Comparison of ENCODE assay signal across 17 cellular contexts in genomic region chr2:37000988-37001556, GRCh38. TPM values are rescaled to one million over a fixed set of nuclear protein-coding genes. Genes with fewer than 3 reads are reported as not detected.
DNase-seq lines count a peak whose midpoint lies in the region; ATAC-seq, FAIRE-seq and TF ChIP-seq lines count a peak whose summit lies in the region.
"Had no signal": no experiment of that assay in that cellular context is flagged by ENCODE, and none has a peak within 500 bp of the region (broad histone marks: within the 10 kb centered on the region; RNA-seq: fewer than 3 reads in every experiment).

No MANE protein-coding gene starts in this region.

- ATAC-seq in PC-3 (peak; percentile 57), memory B cell (ENCODE audit: low read depth) (no peak)
- ATAC-seq in activated T-helper 17 cell treated with anti-CD3 and anti-CD28 coated beads, Interleukin-2, amount 50 U/mL, for 72 hours (replicated peaks) = no peak

- H3K27ac ChIP-seq in PC-3 (ENCODE audit: low read length) (peak overlapping the region; percentile 49), endothelial cell of umbilical vein (ENCODE audit: insufficient read depth, low read depth, low read length) (no peak overlapping the region)
- H3K27ac ChIP-seq: BLaER1 had no signal

- H3K4me1 ChIP-seq in PC-3 (ENCODE audit: insufficient read depth, low read length) (peaks cover 15% of the 10 kb centered on the region), endothelial cell of umbilical vein (ENCODE audit: control insufficient read depth, extremely low read depth, insufficient read depth, low read length) (peaks cover 10% of the 10 kb centered on the region), Caco-2 (no peaks in the 10 kb centered on the region)
- H3K4me1 ChIP-seq: BLaER1 had no signal

- no peaks in the 10 kb centered on the region for H3K9me1 ChIP-seq in endothelial cell of umbilical vein (replicated peaks; ENCODE audit: control insufficient read depth, extremely low read depth, insufficient read depth, low read length)

- H3F3A ChIP-seq in PC-3 (ENCODE audit: low read length, unreplicated experiment) = no peaks in the 10 kb centered on the region

- H3K4me3 ChIP-seq in PC-3 (ENCODE audit: low read length) = no peak overlapping the region
- no peak overlapping the region for H3K4me3 ChIP-seq in endothelial cell of umbilical vein (replicated peaks in 1 of 3; ENCODE audit: insufficient read depth in 1 of 3, low read depth in 1 of 3, low read length in 3 of 3)
- H3K4me3 ChIP-seq in Caco-2 (ENCODE audit: low read depth, low read length) = no peak overlapping the region
- H3K4me3 ChIP-seq: A549, BLaER1 had no signal

- no peak overlapping the region for H3K9ac ChIP-seq in PC-3 (ENCODE audit: low read length)
- H3K9ac ChIP-seq in endothelial cell of umbilical vein (replicated peaks; ENCODE audit: extremely low read depth, insufficient read depth, low read length) = no peak overlapping the region
- H3K9ac ChIP-seq: BLaER1 had no signal

- intact Hi-C loops in Calu3 (cut with micrococcal nuclease; ENCODE audit: unreplicated experiment) (loop anchor here (10.0 kb wide), 1 partner anchor 86 kb away; no protein-coding TSS in a partner anchor), PC-3 (cut with micrococcal nuclease) (no loop called here), endothelial cell of umbilical vein (cut with micrococcal nuclease) (no loop called here), Caco-2 (cut with micrococcal nuclease; ENCODE audit: unreplicated experiment) (loop anchor here (10.0 kb wide), 1 partner anchor 126 kb away; no protein-coding TSS in a partner anchor)

- dilution Hi-C loops in endothelial cell of umbilical vein (cut with MboI; ENCODE audit: extremely low pct_ligation_motif_present, low sequenced_read_pairs) = no loop called here

- TF ChIP-seq POLR2A in endothelial cell of umbilical vein (IDR thresholded peaks at IDR 0.05; ENCODE audit: low read depth, low read length) = no peak

- H3K4me3 Mint-ChIP-seq in Calu3 (ENCODE audit: low read depth, unreplicated experiment) (no peak overlapping the region), memory B cell (no peak overlapping the region), Caco-2 (ENCODE audit: unreplicated experiment) (no peak overlapping the region)
- no peak overlapping the region for H3K4me3 Mint-ChIP-seq in activated T-helper 17 cell treated with anti-CD3 and anti-CD28 coated beads, Interleukin-2, amount 50 U/mL, for 72 hours
- H3K4me3 Mint-ChIP-seq: CD4-positive, alpha-beta memory T cell; H9 had no signal

- H3K27me3 Mint-ChIP-seq in Calu3 (ENCODE audit: unreplicated experiment) = no peaks in the 10 kb centered on the region
- H3K27me3 Mint-ChIP-seq in memory B cell = no peaks in the 10 kb centered on the region
- no peaks in the 10 kb centered on the region for H3K27me3 Mint-ChIP-seq in activated T-helper 17 cell treated with anti-CD3 and anti-CD28 coated beads, Interleukin-2, amount 50 U/mL, for 72 hours
- H3K27me3 Mint-ChIP-seq in Caco-2 (ENCODE audit: insufficient read depth, unreplicated experiment) = no peaks in the 10 kb centered on the region
- H3K27me3 Mint-ChIP-seq: CD4-positive, alpha-beta memory T cell had no signal

- no peaks in the 10 kb centered on the region for H3K27me3 ChIP-seq in PC-3 (ENCODE audit: low read length)
- no peaks in the 10 kb centered on the region for H3K27me3 ChIP-seq in endothelial cell of umbilical vein (ENCODE audit: control insufficient read depth in 2 of 2, insufficient read depth in 2 of 2, low read length in 2 of 2)
- no peaks in the 10 kb centered on the region for H3K27me3 ChIP-seq in Caco-2 (replicated peaks; ENCODE audit: control insufficient read depth, insufficient read depth, low read length)
- H3K27me3 ChIP-seq: BLaER1 had no signal

- DNase-seq in Calu3 (no peak), PC-3 (no peak), endothelial cell of umbilical vein (ENCODE audit: low read depth, low spot score) (no peak), memory B cell (ENCODE audit: low spot score in 2 of 2) (no peak), NCI-H1930 (lab: John Stamatoyannopoulos, UW) (no peak), NCI-H1417 treated with DMSO at 0.1 percent for 48 hours (lab: John Stamatoyannopoulos, UW) (no peak), Caco-2 (no peak)
- DNase-seq: CD4-positive, alpha-beta memory T cell; H9; NCI-H1436; NCI-H2029; NCI-H345; NCI-H526 had no signal

- CTCF ChIA-PET in Calu3 (lab: Charles Lee) (no interaction called here), PC-3 (lab: Charles Lee) (interaction anchor here (0.6 kb wide), 1 partner anchor 384 kb away, joined by 3 read pairs; no protein-coding TSS in a partner anchor), endothelial cell of umbilical vein (lab: Charles Lee) (interaction anchor here (0.6 kb wide), 1 partner anchor 9 kb away, joined by 3 read pairs; no protein-coding TSS in a partner anchor), Caco-2 (lab: Charles Lee) (no interaction called here)

- H3K27ac Mint-ChIP-seq in Calu3 (ENCODE audit: unreplicated experiment) (peak overlapping the region; percentile 44), memory B cell (peak overlapping the region; percentile 51), Caco-2 (ENCODE audit: unreplicated experiment) (no peak overlapping the region)
- H3K27ac Mint-ChIP-seq in activated T-helper 17 cell treated with anti-CD3 and anti-CD28 coated beads, Interleukin-2, amount 50 U/mL, for 72 hours = no peak overlapping the region

- H3K79me2 ChIP-seq in PC-3 (ENCODE audit: low read length) = no peaks in the 10 kb centered on the region
- no peaks in the 10 kb centered on the region for H3K79me2 ChIP-seq in endothelial cell of umbilical vein (ENCODE audit: control insufficient read depth, insufficient read depth, low read length)

- BruUV-seq in Calu3 (replicated peaks; lab: Mats Ljungman, UMichigan) (no TSS peak), PC-3 (replicated peaks; lab: Mats Ljungman, UMichigan) (no TSS peak), endothelial cell of umbilical vein (replicated peaks; lab: Mats Ljungman, UMichigan) (no TSS peak), Caco-2 (replicated peaks; lab: Mats Ljungman, UMichigan) (no TSS peak)

- POLR2A ChIA-PET in PC-3 (lab: Charles Lee; ENCODE audit: unreplicated experiment) = no interaction called here
- POLR2A ChIA-PET in endothelial cell of umbilical vein (lab: Charles Lee) = no interaction called here
- POLR2A ChIA-PET in Caco-2 (lab: Charles Lee) = interaction anchor here (0.6 kb wide), 1 partner anchor 92 kb away, joined by 6 read pairs; no protein-coding TSS in a partner anchor

- H3K9me3 Mint-ChIP-seq in Calu3 (ENCODE audit: low read depth, unreplicated experiment) = no peaks in the 10 kb centered on the region
- no peaks in the 10 kb centered on the region for H3K9me3 Mint-ChIP-seq in memory B cell
- no peaks in the 10 kb centered on the region for H3K9me3 Mint-ChIP-seq in activated T-helper 17 cell treated with anti-CD3 and anti-CD28 coated beads, Interleukin-2, amount 50 U/mL, for 72 hours
- H3K9me3 Mint-ChIP-seq in Caco-2 (ENCODE audit: unreplicated experiment) = no peaks in the 10 kb centered on the region
- H3K9me3 Mint-ChIP-seq: CD4-positive, alpha-beta memory T cell; H9 had no signal

- TF ChIP-seq CTCF in Calu3 (IDR thresholded peaks at IDR 0.05; ENCODE audit: unreplicated experiment) (no peak), PC-3 (conservative IDR thresholded peaks at IDR 0.05; ENCODE audit: low read depth, low read length) (no peak), endothelial cell of umbilical vein (IDR thresholded peaks at IDR 0.05; ENCODE audit: extremely low read depth in 1 of 2, insufficient read depth in 1 of 2, low read depth in 1 of 2, low read length in 2 of 2) (no peak), Caco-2 (IDR thresholded peaks at IDR 0.05; ENCODE audit: insufficient read depth in 1 of 2, low read depth in 1 of 2, low read length in 1 of 2, severe bottlenecking in 1 of 2, unreplicated experiment in 1 of 2) (no peak)

- H3K4me1 Mint-ChIP-seq in Calu3 (ENCODE audit: low read depth, unreplicated experiment) (no peaks in the 10 kb centered on the region), memory B cell (peaks cover 13% of the 10 kb centered on the region), Caco-2 (ENCODE audit: low read depth, unreplicated experiment) (no peaks in the 10 kb centered on the region)
- H3K4me1 Mint-ChIP-seq in activated T-helper 17 cell treated with anti-CD3 and anti-CD28 coated beads, Interleukin-2, amount 50 U/mL, for 72 hours = peaks cover 8% of the 10 kb centered on the region

- peak; percentile 64 for FAIRE-seq in endothelial cell of umbilical vein (lab: Jason Lieb, UNC)
- FAIRE-seq: D721Med had no signal

- H3K9me2 ChIP-seq in PC-3 (replicated peaks; ENCODE audit: low read length) = no peaks in the 10 kb centered on the region

- H3K36me3 Mint-ChIP-seq in Calu3 (ENCODE audit: insufficient read depth, unreplicated experiment) (peaks cover 7% of the 10 kb centered on the region), memory B cell (peaks cover 36% of the 10 kb centered on the region), Caco-2 (ENCODE audit: insufficient read depth, unreplicated experiment) (peaks cover 41% of the 10 kb centered on the region)
- H3K36me3 Mint-ChIP-seq in activated T-helper 17 cell treated with anti-CD3 and anti-CD28 coated beads, Interleukin-2, amount 50 U/mL, for 72 hours (ENCODE audit: low read depth) = peaks cover 93% of the 10 kb centered on the region

- H2AFZ ChIP-seq in PC-3 (ENCODE audit: low read length) (no peak overlapping the region), endothelial cell of umbilical vein (ENCODE audit: low read depth, low read length) (no peak overlapping the region)

- H3K4me2 ChIP-seq in PC-3 (ENCODE audit: low read length) (peak overlapping the region; percentile 26; the same call in 1 of the 2 replicates), endothelial cell of umbilical vein (ENCODE audit: insufficient read depth, low read length) (no peak overlapping the region)
- H3K4me2 ChIP-seq: BLaER1 had no signal

- H3K9me3 ChIP-seq in PC-3 (ENCODE audit: low read length) (no peaks in the 10 kb centered on the region), endothelial cell of umbilical vein (replicated peaks; ENCODE audit: control insufficient read depth, insufficient read depth, low read length) (no peaks in the 10 kb centered on the region), Caco-2 (no peaks in the 10 kb centered on the region)
- H3K9me3 ChIP-seq: A549, BLaER1 had no signal

- H3K36me3 ChIP-seq in PC-3 (ENCODE audit: low read depth, low read length) = peaks cover 16% of the 10 kb centered on the region; the same call in 1 of the 2 replicates
- peaks cover 6 to 11% of the 10 kb centered on the region in 2 experiments for H3K36me3 ChIP-seq in endothelial cell of umbilical vein (ENCODE audit: control insufficient read depth in 2 of 2, extremely low read depth in 1 of 2, insufficient read depth in 2 of 2, low read length in 2 of 2)
- H3K36me3 ChIP-seq in Caco-2 (ENCODE audit: control insufficient read depth, insufficient read depth, low read length) = peaks cover 4% of the 10 kb centered on the region

- no peaks in the 10 kb centered on the region for H4K20me1 ChIP-seq in PC-3 (ENCODE audit: low read length)
- no peaks in the 10 kb centered on the region for H4K20me1 ChIP-seq in endothelial cell of umbilical vein (replicated peaks; ENCODE audit: control insufficient read depth, extremely low read depth, insufficient read depth, low read length)
- H4K20me1 ChIP-seq: BLaER1 had no signal

RNA-seq across cellular contexts. Expression of gene STRN, which starts 34.7 kb away (rescaled TPM):
- total RNA-seq in Calu3 (2022) = 25.9 and 29.3 TPM in 2 replicates
- total RNA-seq in PC-3 (2014; rRNA removed) = 12.9 and 18.9 TPM in 2 replicates
- 32.6 and 33.4 TPM in 2 replicates for total RNA-seq in endothelial cell of umbilical vein
- polyA plus RNA-seq in endothelial cell of umbilical vein = 6.7 and 7.6 TPM in 2 replicates
- polyA plus RNA-seq in endothelial cell of umbilical vein (2011; cell fraction: cytosol; rRNA removed) = 8.1 and 8.3 TPM in 2 replicates
- polyA plus RNA-seq in endothelial cell of umbilical vein (2011; cell fraction: nucleus; rRNA removed) = 15.6 and 20.4 TPM in 2 replicates
- 15.9 and 22.0 TPM in 2 replicates for polyA plus RNA-seq in endothelial cell of umbilical vein (2012)
- polyA minus RNA-seq in endothelial cell of umbilical vein = 33.3 and 34.2 TPM in 2 replicates
- 15.2 TPM for polyA minus RNA-seq in endothelial cell of umbilical vein (2011; cell fraction: cytosol; rRNA and poly(A)+ RNA removed)
- 27.1 and 32.7 TPM in 2 replicates for polyA minus RNA-seq in endothelial cell of umbilical vein (2011; cell fraction: nucleus; rRNA and poly(A)+ RNA removed)
- 10 to 100 TPM; 25.5 to 29.6 TPM for total RNA-seq in activated T-helper 17 cell treated with anti-CD3 and anti-CD28 coated beads, Interleukin-2, amount 50 U/mL, for 72 hours
- 36.8 and 38.9 TPM in 2 replicates for total RNA-seq in Caco-2 (2022)

Comparison
In these comparisons a context has a peak if more than half of its experiments do, and no peak if none do; other contexts are left out.
1. H3K27ac Mint-ChIP-seq: peak in Calu3 (single experiment) and memory B cell (single experiment); none in activated T-helper 17 cell treated with anti-CD3 and anti-CD28 coated beads, Interleukin-2, amount 50 U/mL, for 72 hours (single experiment) and Caco-2 (single experiment).
2. CTCF ChIA-PET loops: an anchor here in PC-3 (0.6 kb wide) and endothelial cell of umbilical vein (0.6 kb wide); none called in Calu3 and Caco-2.
3. intact Hi-C loops: an anchor here in Calu3 (10.0 kb wide) and Caco-2 (10.0 kb wide); none called in PC-3 and endothelial cell of umbilical vein.